In genomic region chr5:75656311-75657003, GRCh38 we compare ENCODE assay signal across 9 cellular contexts. TPM values are rescaled to one million over a fixed set of nuclear protein-coding genes. Genes with fewer than 3 reads are reported as not detected.
DNase-seq lines count a peak whose midpoint lies in the region; ATAC-seq and TF ChIP-seq lines count a peak whose summit lies in the region.
"Had no signal": no experiment of that assay in that cellular context is flagged by ENCODE, and none has a peak within 500 bp of the region (broad histone marks: within the 10 kb centered on the region; RNA-seq: fewer than 3 reads in every experiment).

No MANE protein-coding gene starts in this region.

- no peaks in the 10 kb centered on the region for H3K9me2 ChIP-seq in SK-N-SH

- peak overlapping the region; percentile 41; the same call in 1 of the 2 replicates for H2AFZ ChIP-seq in SK-N-SH (ENCODE audit: low read depth)

- H3K79me2 ChIP-seq in SK-N-SH (ENCODE audit: insufficient read depth) = no peaks in the 10 kb centered on the region

- no peak overlapping the region for H3K27ac ChIP-seq in SK-N-SH (ENCODE audit: low read depth in 2 of 2, low read length in 1 of 2)
- no peak overlapping the region for H3K27ac ChIP-seq in rectal smooth muscle tissue (ENCODE audit: low read depth, low read length)

- CTCF ChIA-PET in SK-N-SH (lab: Yijun Ruan, JAX) = interaction anchor here (1.4 to 1.6 kb wide), 2 partner anchors 11 to 26 kb away, joined by 4 to 6 read pairs; no protein-coding TSS in a partner anchor

- H3K4me3 ChIP-seq in SK-N-SH (ENCODE audit: low read depth in 2 of 2, low read length in 1 of 2) = no peak overlapping the region
- peak overlapping the region; percentile 58 for H3K4me3 ChIP-seq in rectal smooth muscle tissue (ENCODE audit: low read length)

- H3K4me1 ChIP-seq in SK-N-SH (ENCODE audit: control insufficient read depth in 1 of 2, insufficient read depth in 2 of 2, low read depth in 1 of 2, low read length in 1 of 2) (peaks cover 0 to 8% of the 10 kb centered on the region in 2 experiments; a peak in 1 of 4 replicates), rectal smooth muscle tissue (ENCODE audit: control insufficient read depth, insufficient read depth, low read length) (no peaks in the 10 kb centered on the region)

- H3K27me3 ChIP-seq in SK-N-SH (ENCODE audit: insufficient read depth) (no peaks in the 10 kb centered on the region), rectal smooth muscle tissue (ENCODE audit: control insufficient read depth, insufficient read depth, low read length) (no peaks in the 10 kb centered on the region)

- 65% methylated on average over 8 of the region's 9 CpGs for WGBS in SK-N-SH (ENCODE audit: low lambda C conversion rate)

- H3K9me3 ChIP-seq in SK-N-SH = no peaks in the 10 kb centered on the region

- H3K9ac ChIP-seq in SK-N-SH (no peak overlapping the region), rectal smooth muscle tissue (ENCODE audit: low read length) (no peak overlapping the region)

- POLR2A ChIA-PET in SK-N-SH (lab: Yijun Ruan, JAX) = no interaction called here

- DNase-seq in ELF-1 (ENCODE audit: low read depth, low spot score) = peak; percentile 28
- no peak for DNase-seq in SK-N-SH
- peak; percentile 45 for DNase-seq in Right ventricle myocardium superior
- no peak for DNase-seq in SIG-M5 treated with dmso at 0.1 percent for 504 hours (lab: John Stamatoyannopoulos, UW; ENCODE audit: unreplicated experiment)
- no peak for DNase-seq in activated T-cell treated with anti-CD3 and anti-CD28 coated beads for 4 hours
- no peak for DNase-seq in EL

- no peaks in the 10 kb centered on the region for H4K20me1 ChIP-seq in SK-N-SH (ENCODE audit: insufficient read depth)

- intact Hi-C loops in Right ventricle myocardium superior (cut with DNase I) = no loop called here

- no peak overlapping the region for H3K4me2 ChIP-seq in SK-N-SH

- ATAC-seq in Right ventricle myocardium superior (ENCODE audit: poor library complexity) (peak; percentile 59), GM21526 (IDR thresholded peaks at IDR 0.05; ENCODE audit: low FRiP score, unreplicated experiment) (no peak)
- ATAC-seq: HCT116 had no signal

- no peak for TF ChIP-seq CTCF in SK-N-SH (IDR thresholded peaks at IDR 0.05)

- H3K36me3 ChIP-seq in SK-N-SH (replicated peaks in 1 of 2; ENCODE audit: control insufficient read depth in 1 of 2, insufficient read depth in 2 of 2, low read length in 1 of 2) (no peaks in the 10 kb centered on the region), rectal smooth muscle tissue (ENCODE audit: control insufficient read depth, insufficient read depth, low read length) (no peaks in the 10 kb centered on the region)

- TF ChIP-seq RAD21 in SK-N-SH (IDR thresholded peaks at IDR 0.05; ENCODE audit: low read length) = no peak

- H3F3A ChIP-seq in SK-N-SH (replicated peaks; ENCODE audit: insufficient read depth) = no peaks in the 10 kb centered on the region

- no peak for TF ChIP-seq EP300 in SK-N-SH (IDR thresholded peaks at IDR 0.05; ENCODE audit: borderline replicate concordance in 1 of 2, low read depth in 1 of 2, low read length in 1 of 2)

TF ChIP-seq in SK-N-SH, 30 proteins besides CTCF, POLR2A, EP300 and RAD21:
- TF ChIP-seq RFX5 (IDR thresholded peaks at IDR 0.05; ENCODE audit: low read length) (no peak), FOXJ3 (CRISPR knock-in tag; IDR thresholded peaks at IDR 0.05) (no peak), EZH2phosphoT487 (IDR thresholded peaks at IDR 0.05; ENCODE audit: borderline replicate concordance, low read depth) (no peak), USF1 (IDR thresholded peaks at IDR 0.05; ENCODE audit: borderline replicate concordance, low read depth) (no peak), IRF3 (IDR thresholded peaks at IDR 0.05; ENCODE audit: low read depth, low read length) (no peak), NFIC (IDR thresholded peaks at IDR 0.05; ENCODE audit: borderline replicate concordance) (no peak), FOSL2 (IDR thresholded peaks at IDR 0.05; ENCODE audit: borderline replicate concordance, low read depth) (no peak), SIN3A (IDR thresholded peaks at IDR 0.05; ENCODE audit: borderline replicate concordance, low read depth, low read length) (no peak)

RNA-seq across cellular contexts. Expression of gene ANKDD1B, which starts 45.2 kb away (rescaled TPM):
- 0.05 and 0.12 TPM in 2 replicates for polyA plus RNA-seq in SK-N-SH (2012; rRNA removed)
- 0.01 TPM in 1 of 2 replicates, not detected in the other for polyA plus RNA-seq in SK-N-SH (2012; cell fraction: cytosol; rRNA removed)
- 0.95 and 1.0 TPM in 2 replicates for polyA plus RNA-seq in SK-N-SH (2012; cell fraction: nucleus; rRNA removed)
- total RNA-seq in Right ventricle myocardium superior = not detected

Comparison
In these comparisons a context has a peak if more than half of its experiments do, and no peak if none do; other contexts are left out.
1. DNase-seq: peak in ELF-1 (single experiment) and Right ventricle myocardium superior (single experiment); none in SK-N-SH (single experiment), SIG-M5 treated with dmso at 0.1 percent for 504 hours (single experiment), activated T-cell treated with anti-CD3 and anti-CD28 coated beads for 4 hours (single experiment) and EL (single experiment).